In genomic region chr5:71903826-71904225, GRCh38 we compare ENCODE assay signal across 19 cellular contexts.
DNase-seq lines count a peak whose midpoint lies in the region; ATAC-seq and TF ChIP-seq lines count a peak whose summit lies in the region.
"Had no signal": no experiment of that assay in that cellular context is flagged by ENCODE, and none has a peak within 500 bp of the region (broad histone marks: within the 10 kb centered on the region; RNA-seq: fewer than 3 reads in every experiment).

No MANE protein-coding gene starts in this region.

- H3K27me3 ChIP-seq in right atrium auricular region (no peaks in the 10 kb centered on the region), brain microvascular endothelial cell (replicated peaks) (no peaks in the 10 kb centered on the region)
- H3K27me3 ChIP-seq: BE2C had no signal

- ATAC-seq in left ventricle myocardium superior, result peak; percentile 35
- no peak for ATAC-seq in HG03139 (IDR thresholded peaks at IDR 0.05; ENCODE audit: unreplicated experiment)
- ATAC-seq in GM18907 (IDR thresholded peaks at IDR 0.05; ENCODE audit: unreplicated experiment), result no peak
- ATAC-seq in stimulated activated memory B cell treated with anti-CD40 and anti-IgM and Interleukin-4, amounts not matched to agents 10 μg/mL and 1 μg/mL and 100 μg/mL, for 72 hours, result no peak
- ATAC-seq: GM12878, T-cell had no signal

- no peaks in the 10 kb centered on the region for H3K36me3 Mint-ChIP-seq in stimulated activated memory B cell treated with anti-CD40 and anti-IgM and Interleukin-4, amounts not matched to agents 10 μg/mL and 1 μg/mL and 100 μg/mL, for 72 hours
- H3K36me3 Mint-ChIP-seq: CD4-positive, CD25-positive, alpha-beta regulatory T cell; T-cell had no signal

- no peaks in the 10 kb centered on the region for H3K36me3 ChIP-seq in right atrium auricular region
- no peaks in the 10 kb centered on the region for H3K36me3 ChIP-seq in brain microvascular endothelial cell (replicated peaks)
- H3K36me3 ChIP-seq: BE2C, HAP-1 had no signal

- in situ Hi-C loops in brain microvascular endothelial cell (cut with HindIII; ENCODE audit: low pct_ligation_motif_present, low sequenced_read_pairs), result no loop called here

- no peak overlapping the region for H3K27ac ChIP-seq in right atrium auricular region
- H3K27ac ChIP-seq in brain microvascular endothelial cell, result no peak overlapping the region
- H3K27ac ChIP-seq: GM23248 had no signal

- H3K4me3 Mint-ChIP-seq in stimulated activated memory B cell treated with anti-CD40 and anti-IgM and Interleukin-4, amounts not matched to agents 10 μg/mL and 1 μg/mL and 100 μg/mL, for 72 hours, result no peak overlapping the region
- H3K4me3 Mint-ChIP-seq: CD4-positive, CD25-positive, alpha-beta regulatory T cell; T-cell had no signal

- no peak for TF ChIP-seq CTCF in right atrium auricular region (IDR thresholded peaks at IDR 0.05)
- TF ChIP-seq CTCF in brain microvascular endothelial cell (IDR thresholded peaks at IDR 0.05; ENCODE audit: low read depth, low read length, missing control alignments), result no peak

- H3K4me3 ChIP-seq in right atrium auricular region, result no peak overlapping the region
- no peak overlapping the region for H3K4me3 ChIP-seq in brain microvascular endothelial cell (ENCODE audit: low read depth, low read length)
- H3K4me3 ChIP-seq: GM12878, GM23248, HAP-1 had no signal

- no peaks in the 10 kb centered on the region for H3K9me3 ChIP-seq in right atrium auricular region
- H3K9me3 ChIP-seq: BE2C, HAP-1 had no signal

- H3K27me3 Mint-ChIP-seq in stimulated activated memory B cell treated with anti-CD40 and anti-IgM and Interleukin-4, amounts not matched to agents 10 μg/mL and 1 μg/mL and 100 μg/mL, for 72 hours, result peaks cover 22% of the 10 kb centered on the region

- no peaks in the 10 kb centered on the region for H3K9me3 Mint-ChIP-seq in stimulated activated memory B cell treated with anti-CD40 and anti-IgM and Interleukin-4, amounts not matched to agents 10 μg/mL and 1 μg/mL and 100 μg/mL, for 72 hours

- DNase-seq in left ventricle myocardium superior (no peak), right atrium auricular region (ENCODE audit: low spot score) (no peak), NCI-H2081 (lab: John Stamatoyannopoulos, UW) (peak; percentile 35 to 82), NCI-H82 treated with DMSO at 0.1 percent for 48 hours (lab: John Stamatoyannopoulos, UW; ENCODE audit: unreplicated experiment) (peak; percentile 58), brain microvascular endothelial cell (no peak)
- DNase-seq: BE2C; CD4-positive, CD25-positive, alpha-beta regulatory T cell; DMS153; GM23248; IMR-90; NCI-H2029 treated with DMSO at 0.1 percent for 48 hours; SHP77 treated with DMSO at 0.1 percent for 48 hours; SK-N-SH; T-cell had no signal

- H3K27ac Mint-ChIP-seq in stimulated activated memory B cell treated with anti-CD40 and anti-IgM and Interleukin-4, amounts not matched to agents 10 μg/mL and 1 μg/mL and 100 μg/mL, for 72 hours, result no peak overlapping the region
- H3K27ac Mint-ChIP-seq: CD4-positive, CD25-positive, alpha-beta regulatory T cell; T-cell had no signal

- no peaks in the 10 kb centered on the region for H3K4me1 Mint-ChIP-seq in stimulated activated memory B cell treated with anti-CD40 and anti-IgM and Interleukin-4, amounts not matched to agents 10 μg/mL and 1 μg/mL and 100 μg/mL, for 72 hours
- H3K4me1 Mint-ChIP-seq: CD4-positive, CD25-positive, alpha-beta regulatory T cell; T-cell had no signal

- H3K4me1 ChIP-seq in right atrium auricular region, result peaks cover 0 to 9% of the 10 kb centered on the region in 2 donors

- intact Hi-C loops in left ventricle myocardium superior (cut with micrococcal nuclease), result no loop called here

Comparison
In these comparisons a context has a peak if more than half of its experiments do, and no peak if none do; other contexts are left out.
1. DNase-seq: peak in NCI-H2081 (2 of 2) and NCI-H82 treated with DMSO at 0.1 percent for 48 hours (single experiment); none in left ventricle myocardium superior (single experiment), right atrium auricular region (single experiment) and brain microvascular endothelial cell (single experiment).